10 cellular contexts compared by ENCODE assay signal in genomic region chr22:24147666-24148065, GRCh38. TPM values are rescaled to one million over a fixed set of nuclear protein-coding genes. Genes with fewer than 3 reads are reported as not detected.
DNase-seq lines count a peak whose midpoint lies in the region; ATAC-seq and TF ChIP-seq lines count a peak whose summit lies in the region.
"Had no signal": no experiment of that assay in that cellular context is flagged by ENCODE, and none has a peak within 500 bp of the region (broad histone marks: within the 10 kb centered on the region; RNA-seq: fewer than 3 reads in every experiment).

No MANE protein-coding gene starts in this region.

- peak overlapping the region; percentile 67 for H3K27ac Mint-ChIP-seq in activated T-cell treated with anti-CD3 and anti-CD28 coated beads, Interleukin-2, amount 50 U/mL, for 72 hours

- TF ChIP-seq EP300 in tibial nerve (IDR thresholded peaks at IDR 0.05) = no peak

- H3K4me3 ChIP-seq in adrenal gland (no peak overlapping the region), mesodermal cell (ENCODE audit: extremely low read depth, insufficient read depth, low read length, poor library complexity, severe bottlenecking) (no peak overlapping the region), tibial nerve (no peak overlapping the region)

- no peak for DNase-seq in activated T-cell treated with anti-CD3 and anti-CD28 coated beads, Interleukin-2, amount 50 U/mL, for 72 hours
- no peak for DNase-seq in activated T-cell treated with anti-CD3 and anti-CD28 coated beads, Interleukin-2, amount 50 U/mL, for 48 hours
- DNase-seq in adrenal gland (no peak), tibial nerve (ENCODE audit: low spot score in 2 of 2) (no peak), dermis blood vessel endothelial cell (no peak), epidermal melanocyte (ENCODE audit: insufficient read length, low spot score) (no peak), NCI-H1417 (lab: John Stamatoyannopoulos, UW) (no peak)
- DNase-seq: NCI-H1436 had no signal

- H3K4me3 Mint-ChIP-seq in activated T-cell treated with anti-CD3 and anti-CD28 coated beads, Interleukin-2, amount 50 U/mL, for 72 hours = no peak overlapping the region

- no peaks in the 10 kb centered on the region for H3K27me3 Mint-ChIP-seq in activated T-cell treated with anti-CD3 and anti-CD28 coated beads, Interleukin-2, amount 50 U/mL, for 72 hours (ENCODE audit: low read depth)

- 76 to 87% (median 82%) methylated on average over 1 to 3 of the region's 3 CpGs for WGBS in adrenal gland, 4 donors
- WGBS in mesodermal cell (ENCODE audit: insufficient coverage in 2 of 2), 2 experiments = 71 to 91% methylated on average over 2 to 3 of the region's 3 CpGs
- WGBS in tibial nerve, 2 donors = 74 to 80% methylated on average over 3 of the region's 3 CpGs

- intact Hi-C loops in adrenal gland (cut with DNase I) = no loop called here

- peak overlapping the region in 4 of 5 donors; percentile 20 to 78 (median 52) for H3K27ac ChIP-seq in adrenal gland
- H3K27ac ChIP-seq in mesodermal cell (ENCODE audit: low read depth, low read length, severe bottlenecking) = peak overlapping the region; percentile 64
- H3K27ac ChIP-seq in tibial nerve = peak overlapping the region; percentile 13 to 84 (median 71)

- H3K4me1 Mint-ChIP-seq in activated T-cell treated with anti-CD3 and anti-CD28 coated beads, Interleukin-2, amount 50 U/mL, for 72 hours (ENCODE audit: low read depth) = peaks cover 40% of the 10 kb centered on the region

- peaks cover 0 to 2% of the 10 kb centered on the region in 2 donors for H3K36me3 Mint-ChIP-seq in activated T-cell treated with anti-CD3 and anti-CD28 coated beads, Interleukin-2, amount 50 U/mL, for 72 hours (ENCODE audit: insufficient read depth in 2 of 2)

- TF ChIP-seq CTCF in adrenal gland (IDR thresholded peaks at IDR 0.05) (no peak), tibial nerve (IDR thresholded peaks at IDR 0.05) (no peak)

- TF ChIP-seq POLR2A in adrenal gland (IDR thresholded peaks at IDR 0.05) = no peak
- TF ChIP-seq POLR2A in tibial nerve (IDR thresholded peaks at IDR 0.05) = no peak

- no peaks in the 10 kb centered on the region for H3K27me3 ChIP-seq in adrenal gland
- H3K27me3 ChIP-seq in tibial nerve = no peaks in the 10 kb centered on the region

- no peaks in the 10 kb centered on the region for H3K36me3 ChIP-seq in adrenal gland (replicated peaks in 1 of 2)
- H3K36me3 ChIP-seq in mesodermal cell (ENCODE audit: control insufficient read depth, insufficient read depth, low read length) = peaks cover 11% of the 10 kb centered on the region
- peaks cover 0 to 11% (median 0%) of the 10 kb centered on the region in 3 donors for H3K36me3 ChIP-seq in tibial nerve

- H3K9me3 Mint-ChIP-seq in activated T-cell treated with anti-CD3 and anti-CD28 coated beads, Interleukin-2, amount 50 U/mL, for 72 hours = no peaks in the 10 kb centered on the region

- ATAC-seq in activated T-cell treated with anti-CD3 and anti-CD28 coated beads, Interleukin-2, amount 50 U/mL, for 72 hours (replicated peaks in 1 of 2) = no peak
- ATAC-seq: left lobe of liver had no signal

- H3K9me3 ChIP-seq in adrenal gland (replicated peaks in 1 of 3) = no peaks in the 10 kb centered on the region
- H3K9me3 ChIP-seq in mesodermal cell (ENCODE audit: control insufficient read depth, low read length) = no peaks in the 10 kb centered on the region
- no peaks in the 10 kb centered on the region for H3K9me3 ChIP-seq in tibial nerve

- H3K4me1 ChIP-seq in adrenal gland (replicated peaks in 1 of 2) (peaks cover 39 to 53% of the 10 kb centered on the region in 2 donors), mesodermal cell (ENCODE audit: control insufficient read depth, insufficient read depth, low read length, poor library complexity, severe bottlenecking) (peaks cover 27% of the 10 kb centered on the region), tibial nerve (peaks cover 4 to 74% (median 53%) of the 10 kb centered on the region in 4 donors)

RNA-seq across cellular contexts. Expression of gene SUSD2, which starts 33.6 kb away (rescaled TPM):
- under 1 TPM; 0.55 to 0.60 TPM for total RNA-seq in activated T-cell treated with anti-CD3 and anti-CD28 coated beads, Interleukin-2, amount 50 U/mL, for 72 hours
- 10 to 100 TPM in 5 of 8 donors, 1 to 10 TPM in 3; 3.0 to 62.7 (median 22.3) TPM for total RNA-seq in adrenal gland
- 10 to 100 TPM in 2 of 3 donors, 1 to 10 TPM in 1; 3.2 to 30.8 (median 23.2) TPM for polyA plus RNA-seq in adrenal gland
- 2.1 TPM for polyA plus RNA-seq in mesodermal cell (2013, experiment 1 of 2)
- polyA plus RNA-seq in mesodermal cell (2013, experiment 2 of 2) = 1.9 TPM
- 1 to 10 TPM; 9.0 to 9.6 (median 9.4) TPM for total RNA-seq in tibial nerve
- 0.34 and 0.60 TPM in 2 replicates for total RNA-seq in dermis blood vessel endothelial cell
